In the genomic region with DNA sequence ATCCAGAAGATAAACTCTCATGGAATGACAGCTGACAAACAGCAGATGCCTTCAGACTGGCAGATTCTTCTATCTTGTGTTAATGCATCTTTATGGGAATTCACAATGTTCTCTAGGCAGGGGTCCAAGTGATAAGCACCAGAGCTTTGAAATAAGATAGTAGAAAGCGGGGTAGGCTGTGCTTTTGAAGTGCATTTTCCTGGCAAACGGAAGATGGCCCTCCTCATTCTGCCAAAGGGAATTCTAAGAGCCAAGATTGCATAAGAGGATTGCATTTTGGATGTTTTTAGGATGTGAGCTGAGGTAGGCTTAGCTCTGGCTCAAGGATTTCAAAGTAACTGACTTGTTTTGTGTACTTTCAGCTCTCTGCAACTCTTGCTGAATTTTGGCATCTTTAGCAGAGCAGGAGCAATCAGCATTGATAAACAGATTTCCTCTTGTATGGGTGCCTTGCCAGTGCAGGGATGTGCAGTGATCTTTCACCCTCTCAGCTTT, we compare ENCODE assay signal across 15 cellular contexts.
DNase-seq lines count a peak whose midpoint lies in the region; ATAC-seq and TF ChIP-seq lines count a peak whose summit lies in the region.
"Had no signal": no experiment of that assay in that cellular context is flagged by ENCODE, and none has a peak within 500 bp of the region (broad histone marks: within the 10 kb centered on the region; RNA-seq: fewer than 3 reads in every experiment).

No MANE protein-coding gene starts in this region.

- CTCF ChIA-PET in mammary epithelial cell (lab: Charles Lee; ENCODE audit: low non-redundant PET) = no interaction called here

- H3K36me3 ChIP-seq in mammary epithelial cell (ENCODE audit: insufficient read depth, low read length) = no peaks in the 10 kb centered on the region
- no peaks in the 10 kb centered on the region for H3K36me3 ChIP-seq in thyroid gland

- no peak overlapping the region for H3K9ac ChIP-seq in mammary epithelial cell (ENCODE audit: insufficient read depth, low read length)
- H3K9ac ChIP-seq: KMS-11 had no signal

- no peaks in the 10 kb centered on the region for H4K20me1 ChIP-seq in mammary epithelial cell (ENCODE audit: insufficient read depth, low read length)

- WGBS in mammary epithelial cell (ENCODE audit: low coverage, missing lambda C conversion rate) = 69% methylated on average over 2 of the region's 2 CpGs
- WGBS in thyroid gland, 2 donors = 29 to 30% methylated on average over 2 of the region's 2 CpGs

- H2AFZ ChIP-seq in mammary epithelial cell (ENCODE audit: low read depth, low read length) = peak overlapping the region; percentile 72

- H3K27me3 ChIP-seq in mammary epithelial cell (ENCODE audit: insufficient read depth, low read length) = no peaks in the 10 kb centered on the region
- no peaks in the 10 kb centered on the region for H3K27me3 ChIP-seq in thyroid gland

- ATAC-seq in GM18867 (IDR thresholded peaks at IDR 0.05; ENCODE audit: unreplicated experiment) = no peak
- ATAC-seq: naive thymus-derived CD8-positive, alpha-beta T cell had no signal

- intact Hi-C loops in mammary epithelial cell (cut with micrococcal nuclease) (no loop called here), thyroid gland (cut with DNase I) (no loop called here)

- TF ChIP-seq CTCF in mammary epithelial cell (conservative IDR thresholded peaks at IDR 0.05 in 1 of 2, IDR thresholded peaks at IDR 0.05 in 1 of 2; ENCODE audit: extremely low read depth in 1 of 2, insufficient read depth in 1 of 2, low read depth in 1 of 2, low read length in 2 of 2) = no peak
- no peak for TF ChIP-seq CTCF in thyroid gland (IDR thresholded peaks at IDR 0.05)

- H3K79me2 ChIP-seq in mammary epithelial cell (ENCODE audit: insufficient read depth, low read length) = no peaks in the 10 kb centered on the region

- H3K4me3 ChIP-seq in mammary epithelial cell (replicated peaks in 1 of 3; ENCODE audit: insufficient read depth in 1 of 3, low read depth in 2 of 3, low read length in 3 of 3) = no peak overlapping the region
- no peak overlapping the region for H3K4me3 ChIP-seq in thyroid gland (replicated peaks in 1 of 3)

- DNase-seq in NCI-H1092 (lab: John Stamatoyannopoulos, UW) = peak; percentile 34
- DNase-seq in mammary epithelial cell = no peak
- peak; percentile 90 for DNase-seq in islet precursor cell
- peak; percentile 22 to 25 for DNase-seq in thyroid gland
- no peak for DNase-seq in cortex of kidney (lab: John Stamatoyannopoulos, UW)
- DNase-seq in NK-92 (lab: John Stamatoyannopoulos, UW; ENCODE audit: unreplicated experiment) = no peak
- no peak for DNase-seq in central memory CD4-positive, alpha-beta T cell
- DNase-seq: activated T-cell treated with anti-CD3 and anti-CD28 coated beads for 4 hours; cerebellar nuclear complex; hypothalamus; naive thymus-derived CD8-positive, alpha-beta T cell; NCI-H69; stimulated activated CD4-positive, alpha-beta T cell treated with anti-CD3 and anti-CD28 coated beads, Interleukin-2, amount 100 ng/mL, for 24 hours had no signal

- dilution Hi-C loops in mammary epithelial cell (cut with HindIII; ENCODE audit: low sequenced_read_pairs) = no loop called here

- H3K27ac ChIP-seq in mammary epithelial cell (ENCODE audit: insufficient read depth, low read depth, low read length) = no peak overlapping the region
- peak overlapping the region; percentile 45 to 74 (median 56) for H3K27ac ChIP-seq in thyroid gland
- H3K27ac ChIP-seq: KMS-11 had no signal

- in situ Hi-C loops in mammary epithelial cell (cut with MboI; ENCODE audit: low sequenced_read_pairs in 2 of 2) = no loop called here

- BruUV-seq in mammary epithelial cell (replicated peaks; lab: Mats Ljungman, UMichigan) = no TSS peak

- H3K9me3 ChIP-seq in mammary epithelial cell (replicated peaks; ENCODE audit: insufficient read depth, low read length) (no peaks in the 10 kb centered on the region), thyroid gland (no peaks in the 10 kb centered on the region)

- no peak for TF ChIP-seq POLR2A in thyroid gland (IDR thresholded peaks at IDR 0.05)

- H3K4me1 ChIP-seq in mammary epithelial cell (ENCODE audit: insufficient read depth, low read length) = no peaks in the 10 kb centered on the region
- H3K4me1 ChIP-seq in thyroid gland = peaks cover 12 to 15% of the 10 kb centered on the region in 2 donors

- H3K4me2 ChIP-seq in mammary epithelial cell (ENCODE audit: insufficient read depth, low read depth, low read length) = no peak overlapping the region
- H3K4me2 ChIP-seq: KMS-11 had no signal

Comparison
In these comparisons a context has a peak if more than half of its experiments do, and no peak if none do; other contexts are left out.
1. DNase-seq: peak in NCI-H1092 (single experiment), islet precursor cell (single experiment) and thyroid gland (2 of 2); none in mammary epithelial cell (single experiment), cortex of kidney (single experiment), NK-92 (single experiment) and central memory CD4-positive, alpha-beta T cell (single experiment).